ENCODE assay signal across 1 cellular context in genomic region chr6:37354526-37355384, GRCh38.
TF ChIP-seq lines count a peak whose summit lies in the region.

No MANE protein-coding gene starts in this region.

TF ChIP-seq in HEK293, 187 proteins besides CTCF, POLR2A, EP300 and RAD21 (continued from another document and continues in another):
- TF ChIP-seq, protein P1, sequence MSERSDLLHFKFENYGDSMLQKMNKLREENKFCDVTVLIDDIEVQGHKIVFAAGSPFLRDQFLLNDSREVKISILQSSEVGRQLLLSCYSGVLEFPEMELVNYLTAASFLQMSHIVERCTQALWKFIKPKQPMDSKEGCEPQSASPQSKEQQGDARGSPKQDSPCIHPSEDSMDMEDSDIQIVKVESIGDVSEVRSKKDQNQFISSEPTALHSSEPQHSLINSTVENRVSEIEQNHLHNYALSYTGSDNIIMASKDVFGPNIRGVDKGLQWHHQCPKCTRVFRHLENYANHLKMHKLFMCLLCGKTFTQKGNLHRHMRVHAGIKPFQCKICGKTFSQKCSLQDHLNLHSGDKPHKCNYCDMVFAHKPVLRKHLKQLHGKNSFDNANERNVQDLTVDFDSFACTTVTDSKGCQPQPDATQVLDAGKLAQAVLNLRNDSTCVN (tag by site-specific recombination; optimal IDR thresholded peaks at IDR 0.05) = peak; percentile 48
- TF ChIP-seq KLF17 (tag by site-specific recombination; IDR thresholded peaks at IDR 0.05) (0 out of 2 replicates have a peak, but pooled peaks have one; percentile 10), ZIC2 (tag by site-specific recombination; IDR thresholded peaks at IDR 0.05) (peak; percentile 43; the same call in 1 of the 2 replicates), ELK4 (IDR thresholded peaks at IDR 0.05; ENCODE audit: borderline replicate concordance, low read depth, low read length) (no peak), ZNF529 (tag by site-specific recombination; IDR thresholded peaks at IDR 0.05; ENCODE audit: insufficient replicate concordance) (no peak), YY1 (tag by site-specific recombination; IDR thresholded peaks at IDR 0.05) (no peak), ZNF521 (tag by site-specific recombination; IDR thresholded peaks at IDR 0.05) (no peak), MEIS1 (CRISPR knock-in tag; IDR thresholded peaks at IDR 0.05; ENCODE audit: borderline replicate concordance) (no peak), ZNF658 (tag by site-specific recombination; IDR thresholded peaks at IDR 0.05) (no peak), ZNF548 (tag by site-specific recombination; IDR thresholded peaks at IDR 0.05) (no peak), ZNF530 (tag by site-specific recombination; IDR thresholded peaks at IDR 0.05; ENCODE audit: low read depth) (no peak), ZNF555 (tag by site-specific recombination; conservative IDR thresholded peaks at IDR 0.05) (no peak), SP3 (tag by site-specific recombination; IDR thresholded peaks at IDR 0.05) (no peak; the same call in 1 of the 2 replicates), ZNF23 (tag by site-specific recombination; IDR thresholded peaks at IDR 0.05; ENCODE audit: borderline replicate concordance) (no peak), ZNF16 (tag by site-specific recombination; IDR thresholded peaks at IDR 0.05; ENCODE audit: low read depth) (no peak), ZNF184 (tag by site-specific recombination; IDR thresholded peaks at IDR 0.05) (no peak), ZNF335 (tag by site-specific recombination; conservative IDR thresholded peaks at IDR 0.05) (peak; percentile 4; the same call in 1 of the 2 replicates), ZNF202 (tag by site-specific recombination; IDR thresholded peaks at IDR 0.05; ENCODE audit: borderline replicate concordance) (no peak), SP7 (tag by site-specific recombination; IDR thresholded peaks at IDR 0.05) (no peak), ZNF704 (tag by site-specific recombination; IDR thresholded peaks at IDR 0.05) (no peak), ZNF600 (tag by site-specific recombination; IDR thresholded peaks at IDR 0.05) (no peak), ZNF518A (tag by site-specific recombination; conservative IDR thresholded peaks at IDR 0.05; ENCODE audit: low read depth) (no peak), ZNF112 (tag by site-specific recombination; IDR thresholded peaks at IDR 0.05) (no peak), ZNF621 (tag by site-specific recombination; IDR thresholded peaks at IDR 0.05) (no peak), ZFP69B (tag by site-specific recombination; IDR thresholded peaks at IDR 0.05) (no peak), KLF10 (tag by site-specific recombination; IDR thresholded peaks at IDR 0.05) (no peak), ZNF140 (tag by site-specific recombination; IDR thresholded peaks at IDR 0.05) (no peak), ZNF324 (tag by site-specific recombination; IDR thresholded peaks at IDR 0.05) (no peak), ZBTB17 (tag by site-specific recombination; IDR thresholded peaks at IDR 0.05) (no peak), GLIS2 (tag by site-specific recombination; IDR thresholded peaks at IDR 0.05) (peak; percentile 64; the same call in 1 of the 2 replicates), ZNF274 (IDR thresholded peaks at IDR 0.05; ENCODE audit: low read length) (no peak), ZNF274 (tag by site-specific recombination; IDR thresholded peaks at IDR 0.05; ENCODE audit: borderline replicate concordance) (no peak), PBX3 (CRISPR knock-in tag; IDR thresholded peaks at IDR 0.05) (no peak), OSR2 (tag by site-specific recombination; IDR thresholded peaks at IDR 0.05) (no peak)
- TF ChIP-seq, protein P2, sequence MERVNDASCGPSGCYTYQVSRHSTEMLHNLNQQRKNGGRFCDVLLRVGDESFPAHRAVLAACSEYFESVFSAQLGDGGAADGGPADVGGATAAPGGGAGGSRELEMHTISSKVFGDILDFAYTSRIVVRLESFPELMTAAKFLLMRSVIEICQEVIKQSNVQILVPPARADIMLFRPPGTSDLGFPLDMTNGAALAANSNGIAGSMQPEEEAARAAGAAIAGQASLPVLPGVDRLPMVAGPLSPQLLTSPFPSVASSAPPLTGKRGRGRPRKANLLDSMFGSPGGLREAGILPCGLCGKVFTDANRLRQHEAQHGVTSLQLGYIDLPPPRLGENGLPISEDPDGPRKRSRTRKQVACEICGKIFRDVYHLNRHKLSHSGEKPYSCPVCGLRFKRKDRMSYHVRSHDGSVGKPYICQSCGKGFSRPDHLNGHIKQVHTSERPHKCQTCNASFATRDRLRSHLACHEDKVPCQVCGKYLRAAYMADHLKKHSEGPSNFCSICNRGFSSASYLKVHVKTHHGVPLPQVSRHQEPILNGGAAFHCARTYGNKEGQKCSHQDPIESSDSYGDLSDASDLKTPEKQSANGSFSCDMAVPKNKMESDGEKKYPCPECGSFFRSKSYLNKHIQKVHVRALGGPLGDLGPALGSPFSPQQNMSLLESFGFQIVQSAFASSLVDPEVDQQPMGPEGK (tag by site-specific recombination; IDR thresholded peaks at IDR 0.05) = peak; percentile 68; the same call in 1 of the 2 replicates
- TF ChIP-seq, protein P3, sequence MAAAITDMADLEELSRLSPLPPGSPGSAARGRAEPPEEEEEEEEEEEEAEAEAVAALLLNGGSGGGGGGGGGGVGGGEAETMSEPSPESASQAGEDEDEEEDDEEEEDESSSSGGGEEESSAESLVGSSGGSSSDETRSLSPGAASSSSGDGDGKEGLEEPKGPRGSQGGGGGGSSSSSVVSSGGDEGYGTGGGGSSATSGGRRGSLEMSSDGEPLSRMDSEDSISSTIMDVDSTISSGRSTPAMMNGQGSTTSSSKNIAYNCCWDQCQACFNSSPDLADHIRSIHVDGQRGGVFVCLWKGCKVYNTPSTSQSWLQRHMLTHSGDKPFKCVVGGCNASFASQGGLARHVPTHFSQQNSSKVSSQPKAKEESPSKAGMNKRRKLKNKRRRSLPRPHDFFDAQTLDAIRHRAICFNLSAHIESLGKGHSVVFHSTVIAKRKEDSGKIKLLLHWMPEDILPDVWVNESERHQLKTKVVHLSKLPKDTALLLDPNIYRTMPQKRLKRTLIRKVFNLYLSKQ (tag by site-specific recombination; IDR thresholded peaks at IDR 0.05; ENCODE audit: borderline replicate concordance) = no peak
- TF ChIP-seq, protein P4, sequence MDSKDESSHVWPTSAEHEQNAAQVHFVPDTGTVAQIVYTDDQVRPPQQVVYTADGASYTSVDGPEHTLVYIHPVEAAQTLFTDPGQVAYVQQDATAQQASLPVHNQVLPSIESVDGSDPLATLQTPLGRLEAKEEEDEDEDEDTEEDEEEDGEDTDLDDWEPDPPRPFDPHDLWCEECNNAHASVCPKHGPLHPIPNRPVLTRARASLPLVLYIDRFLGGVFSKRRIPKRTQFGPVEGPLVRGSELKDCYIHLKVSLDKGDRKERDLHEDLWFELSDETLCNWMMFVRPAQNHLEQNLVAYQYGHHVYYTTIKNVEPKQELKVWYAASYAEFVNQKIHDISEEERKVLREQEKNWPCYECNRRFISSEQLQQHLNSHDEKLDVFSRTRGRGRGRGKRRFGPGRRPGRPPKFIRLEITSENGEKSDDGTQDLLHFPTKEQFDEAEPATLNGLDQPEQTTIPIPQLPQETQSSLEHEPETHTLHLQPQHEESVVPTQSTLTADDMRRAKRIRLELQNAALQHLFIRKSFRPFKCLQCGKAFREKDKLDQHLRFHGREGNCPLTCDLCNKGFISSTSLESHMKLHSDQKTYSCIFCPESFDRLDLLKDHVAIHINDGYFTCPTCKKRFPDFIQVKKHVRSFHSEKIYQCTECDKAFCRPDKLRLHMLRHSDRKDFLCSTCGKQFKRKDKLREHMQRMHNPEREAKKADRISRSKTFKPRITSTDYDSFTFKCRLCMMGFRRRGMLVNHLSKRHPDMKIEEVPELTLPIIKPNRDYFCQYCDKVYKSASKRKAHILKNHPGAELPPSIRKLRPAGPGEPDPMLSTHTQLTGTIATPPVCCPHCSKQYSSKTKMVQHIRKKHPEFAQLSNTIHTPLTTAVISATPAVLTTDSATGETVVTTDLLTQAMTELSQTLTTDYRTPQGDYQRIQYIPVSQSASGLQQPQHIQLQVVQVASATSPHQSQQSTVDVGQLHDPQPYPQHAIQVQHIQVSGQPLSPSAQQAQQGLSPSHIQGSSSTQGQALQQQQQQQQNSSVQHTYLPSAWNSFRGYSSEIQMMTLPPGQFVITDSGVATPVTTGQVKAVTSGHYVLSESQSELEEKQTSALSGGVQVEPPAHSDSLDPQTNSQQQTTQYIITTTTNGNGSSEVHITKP (tag by site-specific recombination; IDR thresholded peaks at IDR 0.05) = 0 out of 2 replicates have a peak, but pooled peaks have one; percentile 10
- TF ChIP-seq, protein P5, sequence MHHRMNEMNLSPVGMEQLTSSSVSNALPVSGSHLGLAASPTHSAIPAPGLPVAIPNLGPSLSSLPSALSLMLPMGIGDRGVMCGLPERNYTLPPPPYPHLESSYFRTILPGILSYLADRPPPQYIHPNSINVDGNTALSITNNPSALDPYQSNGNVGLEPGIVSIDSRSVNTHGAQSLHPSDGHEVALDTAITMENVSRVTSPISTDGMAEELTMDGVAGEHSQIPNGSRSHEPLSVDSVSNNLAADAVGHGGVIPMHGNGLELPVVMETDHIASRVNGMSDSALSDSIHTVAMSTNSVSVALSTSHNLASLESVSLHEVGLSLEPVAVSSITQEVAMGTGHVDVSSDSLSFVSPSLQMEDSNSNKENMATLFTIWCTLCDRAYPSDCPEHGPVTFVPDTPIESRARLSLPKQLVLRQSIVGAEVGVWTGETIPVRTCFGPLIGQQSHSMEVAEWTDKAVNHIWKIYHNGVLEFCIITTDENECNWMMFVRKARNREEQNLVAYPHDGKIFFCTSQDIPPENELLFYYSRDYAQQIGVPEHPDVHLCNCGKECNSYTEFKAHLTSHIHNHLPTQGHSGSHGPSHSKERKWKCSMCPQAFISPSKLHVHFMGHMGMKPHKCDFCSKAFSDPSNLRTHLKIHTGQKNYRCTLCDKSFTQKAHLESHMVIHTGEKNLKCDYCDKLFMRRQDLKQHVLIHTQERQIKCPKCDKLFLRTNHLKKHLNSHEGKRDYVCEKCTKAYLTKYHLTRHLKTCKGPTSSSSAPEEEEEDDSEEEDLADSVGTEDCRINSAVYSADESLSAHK (tag by site-specific recombination; IDR thresholded peaks at IDR 0.05) = no peak
